Comparison of ENCODE assay signal across 21 cellular contexts in genomic region chr2:181946444-181947127, GRCh38. TPM values are rescaled to one million over a fixed set of nuclear protein-coding genes. Genes with fewer than 3 reads are reported as not detected.
A peak's percentile ranks its signal among the peaks of the same experiment; 100 is the strongest.
DNase-seq lines count a peak whose midpoint lies in the region; ATAC-seq and TF ChIP-seq lines count a peak whose summit lies in the region.
"Had no signal": no experiment of that assay in that cellular context is flagged by ENCODE, and none has a peak within 500 bp of the region (broad histone marks: within the 10 kb centered on the region; RNA-seq: fewer than 3 reads in every experiment).

No MANE protein-coding gene starts in this region.

- intact Hi-C loops in activated CD4-positive, alpha-beta T cell treated with anti-CD3 and anti-CD28 coated beads for 36 hours (cut with DNase I, micrococcal nuclease), result no loop called here

- H3K4me3 ChIP-seq in RWPE2 (ENCODE audit: severe bottlenecking), result no peak overlapping the region
- H3K4me3 ChIP-seq: BLaER1 treated with 17β-estradiol and CSF1 and Interleukin-3, amounts not matched to agents 10 nM and 100 nM; HAP-1; SK-N-MC had no signal

- no peaks in the 10 kb centered on the region for H3K9me3 Mint-ChIP-seq in activated CD4-positive, alpha-beta T cell treated with anti-CD3 and anti-CD28 coated beads for 36 hours (ENCODE audit: low read depth)
- H3K9me3 Mint-ChIP-seq in type B pancreatic cell, result peaks cover 18% of the 10 kb centered on the region
- H3K9me3 Mint-ChIP-seq: IgD-negative memory B cell had no signal

- POLR2A ChIA-PET in activated CD4-positive, alpha-beta T cell treated with anti-CD3 and anti-CD28 coated beads for 36 hours (lab: Charles Lee), result no interaction called here

- H3K4me1 Mint-ChIP-seq in activated CD4-positive, alpha-beta T cell treated with anti-CD3 and anti-CD28 coated beads for 36 hours, result peaks cover 9% of the 10 kb centered on the region
- peaks cover 26% of the 10 kb centered on the region for H3K4me1 Mint-ChIP-seq in type B pancreatic cell (ENCODE audit: unreplicated experiment)
- H3K4me1 Mint-ChIP-seq: IgD-negative memory B cell had no signal

- peaks cover 16% of the 10 kb centered on the region for H3K27me3 Mint-ChIP-seq in activated CD4-positive, alpha-beta T cell treated with anti-CD3 and anti-CD28 coated beads for 36 hours
- no peaks in the 10 kb centered on the region for H3K27me3 Mint-ChIP-seq in type B pancreatic cell

- H3K27ac ChIP-seq in RWPE2 (ENCODE audit: poor library complexity, severe bottlenecking), result peak overlapping the region; percentile 96
- H3K27ac ChIP-seq in foreskin keratinocyte, result peak overlapping the region; percentile 85
- H3K27ac ChIP-seq: BLaER1 treated with 17β-estradiol and CSF1 and Interleukin-3, amounts not matched to agents 10 nM and 100 nM; SK-N-MC had no signal

- H3K4me1 ChIP-seq in RWPE2 (ENCODE audit: insufficient read depth, poor library complexity, severe bottlenecking) (peaks cover 34% of the 10 kb centered on the region), foreskin keratinocyte (peaks cover 20% of the 10 kb centered on the region)
- H3K4me1 ChIP-seq: HAP-1 had no signal

- H3K4me3 Mint-ChIP-seq in activated CD4-positive, alpha-beta T cell treated with anti-CD3 and anti-CD28 coated beads for 36 hours, result no peak overlapping the region
- H3K4me3 Mint-ChIP-seq in type B pancreatic cell, result peak overlapping the region; percentile 18
- H3K4me3 Mint-ChIP-seq: IgD-negative memory B cell had no signal

- no peak overlapping the region for H3K27ac Mint-ChIP-seq in activated CD4-positive, alpha-beta T cell treated with anti-CD3 and anti-CD28 coated beads for 36 hours
- peak overlapping the region; percentile 83 for H3K27ac Mint-ChIP-seq in type B pancreatic cell
- H3K27ac Mint-ChIP-seq: IgD-negative memory B cell had no signal

- no peak for TF ChIP-seq CTCF in RWPE2 (IDR thresholded peaks at IDR 0.05; ENCODE audit: poor library complexity, severe bottlenecking)
- no peak for TF ChIP-seq CTCF in foreskin keratinocyte (conservative IDR thresholded peaks at IDR 0.05)
- TF ChIP-seq CTCF in type B pancreatic cell (conservative IDR thresholded peaks at IDR 0.05), result no peak

- peak; percentile 60 for ATAC-seq in activated CD4-positive, alpha-beta T cell treated with anti-CD3 and anti-CD28 coated beads for 36 hours
- peak; percentile 37; the same call in 2 of the 3 replicates for ATAC-seq in RWPE2 (ENCODE audit: low read depth)
- no peak for ATAC-seq in foreskin keratinocyte
- ATAC-seq: Right ventricle myocardium inferior had no signal

- DNase-seq in activated CD4-positive, alpha-beta T cell treated with anti-CD3 and anti-CD28 coated beads for 36 hours, result no peak
- no peak for DNase-seq in activated CD4-positive, alpha-beta T cell treated with anti-CD3 and anti-CD28 coated beads, Interleukin-2, amount 50 U/mL, for 4 hours
- DNase-seq in RWPE2 (ENCODE audit: low spot score), result no peak
- peak in 1 of 2 donors; percentile 15 for DNase-seq in foreskin keratinocyte
- DNase-seq in type B pancreatic cell (ENCODE audit: extremely low spot score, unreplicated experiment), result no peak
- no peak for DNase-seq in NCI-H1694 treated with DMSO at 0.1 percent for 48 hours (lab: John Stamatoyannopoulos, UW)
- DNase-seq in KG1 (lab: John Stamatoyannopoulos, UW), result no peak
- no peak for DNase-seq in cerebellar cortex (ENCODE audit: low spot score)
- DNase-seq: 8988T; NCI-H1436; NCI-H2081; NCI-H2227 treated with DMSO at 0.1 percent for 48 hours; NCI-H69; NK-92 treated with Interleukin-12 subunit alpha and Interleukin-12 subunit beta, amount 100 ng/mL, for 24 hours; OCI-M1 had no signal

- H3K36me3 Mint-ChIP-seq in activated CD4-positive, alpha-beta T cell treated with anti-CD3 and anti-CD28 coated beads for 36 hours (ENCODE audit: low read depth), result no peaks in the 10 kb centered on the region
- no peaks in the 10 kb centered on the region for H3K36me3 Mint-ChIP-seq in type B pancreatic cell

- H3K9me3 ChIP-seq in RWPE2 (ENCODE audit: severe bottlenecking), result no peaks in the 10 kb centered on the region
- H3K9me3 ChIP-seq: BLaER1 treated with 17β-estradiol and CSF1 and Interleukin-3, amounts not matched to agents 10 nM and 100 nM; HAP-1 had no signal

- no peaks in the 10 kb centered on the region for H3K36me3 ChIP-seq in RWPE2 (ENCODE audit: low read depth)
- H3K36me3 ChIP-seq: BLaER1 treated with 17β-estradiol and CSF1 and Interleukin-3, amounts not matched to agents 10 nM and 100 nM; HAP-1 had no signal

- H3K27me3 ChIP-seq in RWPE2 (ENCODE audit: insufficient read depth, poor library complexity, severe bottlenecking), result no peaks in the 10 kb centered on the region
- no peaks in the 10 kb centered on the region for H3K27me3 ChIP-seq in foreskin keratinocyte
- H3K27me3 ChIP-seq: BLaER1 treated with 17β-estradiol and CSF1 and Interleukin-3, amounts not matched to agents 10 nM and 100 nM had no signal

- CTCF ChIA-PET in activated CD4-positive, alpha-beta T cell treated with anti-CD3 and anti-CD28 coated beads for 36 hours (lab: Charles Lee), result no interaction called here

RNA-seq across cellular contexts. Expression of gene PPP1R1C, which starts 39.1 kb away (rescaled TPM):
- not detected for total RNA-seq in activated CD4-positive, alpha-beta T cell treated with anti-CD3 and anti-CD28 coated beads for 36 hours
- 7.3 and 8.1 TPM in 2 replicates for total RNA-seq in foreskin keratinocyte
- 6.9 and 9.2 TPM in 2 replicates for polyA plus RNA-seq in foreskin keratinocyte
- 1.4 and 7.4 TPM in 2 replicates for total RNA-seq in type B pancreatic cell (ENCODE audit: low replicate concordance)
- total RNA-seq: HT-29 had no signal
- polyA plus RNA-seq: IgD-negative memory B cell had no signal

RNA-seq across cellular contexts. Expression of gene ITPRID2, which starts 55.1 kb away (rescaled TPM):
- 10 to 100 TPM; 34.9 to 51.8 TPM for total RNA-seq in activated CD4-positive, alpha-beta T cell treated with anti-CD3 and anti-CD28 coated beads for 36 hours
- total RNA-seq in foreskin keratinocyte (176 and 193 TPM in 2 replicates), type B pancreatic cell (ENCODE audit: low replicate concordance) (109 and 137 TPM in 2 replicates)
- 52.5 and 58.9 TPM in 2 replicates for polyA plus RNA-seq in foreskin keratinocyte
